ENCODE assay signal across 1 cellular context in genomic region chr20:63863798-63864544, GRCh38.
A peak's percentile ranks its signal among the peaks of the same experiment; 100 is the strongest.
TF ChIP-seq lines count a peak whose summit lies in the region.

No MANE protein-coding gene starts in this region.

TF ChIP-seq in K562, 482 proteins besides CTCF, POLR2A, EP300 and RAD21 (continued from another document and continues in another):
- TF ChIP-seq ZNF395 (CRISPR knock-in tag; IDR thresholded peaks at IDR 0.05) (no peak), ZNF280B (CRISPR knock-in tag; IDR thresholded peaks at IDR 0.05) (no peak), MCM3 (IDR thresholded peaks at IDR 0.05) (no peak), ZNF512 (tag; IDR thresholded peaks at IDR 0.05) (no peak), ZNF146 (CRISPR knock-in tag; IDR thresholded peaks at IDR 0.05; ENCODE audit: unreplicated experiment) (no peak), KAT7 (CRISPR knock-in tag; IDR thresholded peaks at IDR 0.05; ENCODE audit: borderline replicate concordance) (no peak), CHD4 (IDR thresholded peaks at IDR 0.05; ENCODE audit: insufficient read depth, insufficient replicate concordance, low read depth, low read length, poor library complexity, severe bottlenecking) (no peak), TCF15 (CRISPR knock-in tag; IDR thresholded peaks at IDR 0.05) (no peak), TAF15 (IDR thresholded peaks at IDR 0.05; ENCODE audit: low read depth, low read length) (no peak), MTA2 (IDR thresholded peaks at IDR 0.05; ENCODE audit: low read depth) (no peak), SNIP1 (IDR thresholded peaks at IDR 0.05; ENCODE audit: low read depth) (no peak), E4F1 (CRISPR knock-in tag; IDR thresholded peaks at IDR 0.05; ENCODE audit: borderline replicate concordance) (no peak), USF1 (CRISPR knock-in tag; IDR thresholded peaks at IDR 0.05) (no peak; the same call in 1 of the 2 replicates), TGIF2 (CRISPR knock-in tag; IDR thresholded peaks at IDR 0.05) (no peak), LEF1 (IDR thresholded peaks at IDR 0.05) (no peak), CLOCK (CRISPR knock-in tag; IDR thresholded peaks at IDR 0.05; ENCODE audit: borderline replicate concordance) (no peak), ZC3H4 (CRISPR knock-in tag; IDR thresholded peaks at IDR 0.05; ENCODE audit: borderline replicate concordance) (no peak), FOXO4 (CRISPR knock-in tag; IDR thresholded peaks at IDR 0.05) (no peak), ASH1L (IDR thresholded peaks at IDR 0.05; ENCODE audit: borderline replicate concordance, low read depth, partially characterized antibody) (no peak), POLR2G (IDR thresholded peaks at IDR 0.05; ENCODE audit: low read depth, low read length) (peak; percentile 62), DDX20 (tag; IDR thresholded peaks at IDR 0.05; ENCODE audit: low read depth) (no peak), GABPA (tag; conservative IDR thresholded peaks at IDR 0.05; ENCODE audit: low read depth) (no peak), ZNF174 (CRISPR knock-in tag; IDR thresholded peaks at IDR 0.05) (no peak), KLF6 (CRISPR knock-in tag; IDR thresholded peaks at IDR 0.05; ENCODE audit: borderline replicate concordance) (0 out of 2 replicates have a peak, but pooled peaks have one; percentile 27), NFE2 (IDR thresholded peaks at IDR 0.05; ENCODE audit: low read depth) (no peak), HEY1 (CRISPR knock-in tag; IDR thresholded peaks at IDR 0.05; ENCODE audit: borderline replicate concordance) (no peak), ZNF764 (CRISPR knock-in tag; IDR thresholded peaks at IDR 0.05; ENCODE audit: low read depth) (no peak), ZNF140 (CRISPR knock-in tag; IDR thresholded peaks at IDR 0.05) (no peak), PATZ1 (CRISPR knock-in tag; IDR thresholded peaks at IDR 0.05; ENCODE audit: borderline replicate concordance) (no peak), CXXC5 (CRISPR knock-in tag; IDR thresholded peaks at IDR 0.05) (peak; percentile 85), MAFG (tag; conservative IDR thresholded peaks at IDR 0.05) (no peak)
- TF ChIP-seq, protein P1, sequence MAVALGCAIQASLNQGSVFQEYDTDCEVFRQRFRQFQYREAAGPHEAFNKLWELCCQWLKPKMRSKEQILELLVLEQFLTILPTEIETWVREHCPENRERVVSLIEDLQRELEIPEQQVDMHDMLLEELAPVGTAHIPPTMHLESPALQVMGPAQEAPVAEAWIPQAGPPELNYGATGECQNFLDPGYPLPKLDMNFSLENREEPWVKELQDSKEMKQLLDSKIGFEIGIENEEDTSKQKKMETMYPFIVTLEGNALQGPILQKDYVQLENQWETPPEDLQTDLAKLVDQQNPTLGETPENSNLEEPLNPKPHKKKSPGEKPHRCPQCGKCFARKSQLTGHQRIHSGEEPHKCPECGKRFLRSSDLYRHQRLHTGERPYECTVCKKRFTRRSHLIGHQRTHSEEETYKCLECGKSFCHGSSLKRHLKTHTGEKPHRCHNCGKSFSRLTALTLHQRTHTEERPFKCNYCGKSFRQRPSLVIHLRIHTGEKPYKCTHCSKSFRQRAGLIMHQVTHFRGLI (CRISPR knock-in tag; IDR thresholded peaks at IDR 0.05): no peak
- TF ChIP-seq, protein P2, sequence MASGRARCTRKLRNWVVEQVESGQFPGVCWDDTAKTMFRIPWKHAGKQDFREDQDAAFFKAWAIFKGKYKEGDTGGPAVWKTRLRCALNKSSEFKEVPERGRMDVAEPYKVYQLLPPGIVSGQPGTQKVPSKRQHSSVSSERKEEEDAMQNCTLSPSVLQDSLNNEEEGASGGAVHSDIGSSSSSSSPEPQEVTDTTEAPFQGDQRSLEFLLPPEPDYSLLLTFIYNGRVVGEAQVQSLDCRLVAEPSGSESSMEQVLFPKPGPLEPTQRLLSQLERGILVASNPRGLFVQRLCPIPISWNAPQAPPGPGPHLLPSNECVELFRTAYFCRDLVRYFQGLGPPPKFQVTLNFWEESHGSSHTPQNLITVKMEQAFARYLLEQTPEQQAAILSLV (tag; IDR thresholded peaks at IDR 0.05): no peak
- TF ChIP-seq, protein P3, sequence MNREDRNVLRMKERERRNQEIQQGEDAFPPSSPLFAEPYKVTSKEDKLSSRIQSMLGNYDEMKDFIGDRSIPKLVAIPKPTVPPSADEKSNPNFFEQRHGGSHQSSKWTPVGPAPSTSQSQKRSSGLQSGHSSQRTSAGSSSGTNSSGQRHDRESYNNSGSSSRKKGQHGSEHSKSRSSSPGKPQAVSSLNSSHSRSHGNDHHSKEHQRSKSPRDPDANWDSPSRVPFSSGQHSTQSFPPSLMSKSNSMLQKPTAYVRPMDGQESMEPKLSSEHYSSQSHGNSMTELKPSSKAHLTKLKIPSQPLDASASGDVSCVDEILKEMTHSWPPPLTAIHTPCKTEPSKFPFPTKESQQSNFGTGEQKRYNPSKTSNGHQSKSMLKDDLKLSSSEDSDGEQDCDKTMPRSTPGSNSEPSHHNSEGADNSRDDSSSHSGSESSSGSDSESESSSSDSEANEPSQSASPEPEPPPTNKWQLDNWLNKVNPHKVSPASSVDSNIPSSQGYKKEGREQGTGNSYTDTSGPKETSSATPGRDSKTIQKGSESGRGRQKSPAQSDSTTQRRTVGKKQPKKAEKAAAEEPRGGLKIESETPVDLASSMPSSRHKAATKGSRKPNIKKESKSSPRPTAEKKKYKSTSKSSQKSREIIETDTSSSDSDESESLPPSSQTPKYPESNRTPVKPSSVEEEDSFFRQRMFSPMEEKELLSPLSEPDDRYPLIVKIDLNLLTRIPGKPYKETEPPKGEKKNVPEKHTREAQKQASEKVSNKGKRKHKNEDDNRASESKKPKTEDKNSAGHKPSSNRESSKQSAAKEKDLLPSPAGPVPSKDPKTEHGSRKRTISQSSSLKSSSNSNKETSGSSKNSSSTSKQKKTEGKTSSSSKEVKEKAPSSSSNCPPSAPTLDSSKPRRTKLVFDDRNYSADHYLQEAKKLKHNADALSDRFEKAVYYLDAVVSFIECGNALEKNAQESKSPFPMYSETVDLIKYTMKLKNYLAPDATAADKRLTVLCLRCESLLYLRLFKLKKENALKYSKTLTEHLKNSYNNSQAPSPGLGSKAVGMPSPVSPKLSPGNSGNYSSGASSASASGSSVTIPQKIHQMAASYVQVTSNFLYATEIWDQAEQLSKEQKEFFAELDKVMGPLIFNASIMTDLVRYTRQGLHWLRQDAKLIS (CRISPR knock-in tag; IDR thresholded peaks at IDR 0.05): no peak
- TF ChIP-seq, protein P4, sequence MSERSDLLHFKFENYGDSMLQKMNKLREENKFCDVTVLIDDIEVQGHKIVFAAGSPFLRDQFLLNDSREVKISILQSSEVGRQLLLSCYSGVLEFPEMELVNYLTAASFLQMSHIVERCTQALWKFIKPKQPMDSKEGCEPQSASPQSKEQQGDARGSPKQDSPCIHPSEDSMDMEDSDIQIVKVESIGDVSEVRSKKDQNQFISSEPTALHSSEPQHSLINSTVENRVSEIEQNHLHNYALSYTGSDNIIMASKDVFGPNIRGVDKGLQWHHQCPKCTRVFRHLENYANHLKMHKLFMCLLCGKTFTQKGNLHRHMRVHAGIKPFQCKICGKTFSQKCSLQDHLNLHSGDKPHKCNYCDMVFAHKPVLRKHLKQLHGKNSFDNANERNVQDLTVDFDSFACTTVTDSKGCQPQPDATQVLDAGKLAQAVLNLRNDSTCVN (CRISPR knock-in tag; IDR thresholded peaks at IDR 0.05): no peak
